ENCODE assay signal across 15 cellular contexts in genomic region chr18:26435415-26436095, GRCh38.
A peak's percentile ranks its signal among the peaks of the same experiment; 100 is the strongest.
DNase-seq lines count a peak whose midpoint lies in the region; ATAC-seq and TF ChIP-seq lines count a peak whose summit lies in the region.
"Had no signal": no experiment of that assay in that cellular context is flagged by ENCODE, and none has a peak within 500 bp of the region (broad histone marks: within the 10 kb centered on the region; RNA-seq: fewer than 3 reads in every experiment).

No MANE protein-coding gene starts in this region.

- H3K27me3 ChIP-seq in Panc1 (ENCODE audit: control insufficient read depth, insufficient read depth, low read length) = no peaks in the 10 kb centered on the region
- no peaks in the 10 kb centered on the region for H3K27me3 ChIP-seq in esophagus muscularis mucosa
- no peaks in the 10 kb centered on the region for H3K27me3 ChIP-seq in naive thymus-derived CD4-positive, alpha-beta T cell (ENCODE audit: control insufficient read depth in 2 of 2, insufficient read depth in 2 of 2, low read length in 2 of 2)

- no peaks in the 10 kb centered on the region for H3K36me3 ChIP-seq in Panc1 (ENCODE audit: control insufficient read depth, insufficient read depth, low read length)
- no peaks in the 10 kb centered on the region for H3K36me3 ChIP-seq in esophagus muscularis mucosa
- no peaks in the 10 kb centered on the region for H3K36me3 ChIP-seq in naive thymus-derived CD4-positive, alpha-beta T cell (ENCODE audit: control insufficient read depth in 2 of 3, insufficient read depth in 3 of 3, low read length in 3 of 3)

- no peaks in the 10 kb centered on the region for H3K9me3 ChIP-seq in Panc1 (ENCODE audit: control insufficient read depth, insufficient read depth, low read depth, low read length)
- no peaks in the 10 kb centered on the region for H3K9me3 ChIP-seq in esophagus muscularis mucosa
- no peaks in the 10 kb centered on the region for H3K9me3 ChIP-seq in naive thymus-derived CD4-positive, alpha-beta T cell (ENCODE audit: control insufficient read depth in 2 of 3, low read length in 3 of 3)

- no peaks in the 10 kb centered on the region for H3K27me3 Mint-ChIP-seq in Calu3 (ENCODE audit: unreplicated experiment)
- peaks cover 7% of the 10 kb centered on the region for H3K27me3 Mint-ChIP-seq in nephron progenitor cell (ENCODE audit: low read depth, poor library complexity)
- peaks cover 4 to 29% (median 12%) of the 10 kb centered on the region in 5 donors for H3K27me3 Mint-ChIP-seq in naive thymus-derived CD4-positive, alpha-beta T cell

- no peaks in the 10 kb centered on the region for H3K4me1 ChIP-seq in Panc1 (ENCODE audit: control insufficient read depth, insufficient read depth, low read length)
- H3K4me1 ChIP-seq in esophagus muscularis mucosa = peaks cover 0 to 3% (median 0%) of the 10 kb centered on the region in 4 donors
- H3K4me1 ChIP-seq in naive thymus-derived CD4-positive, alpha-beta T cell (ENCODE audit: control insufficient read depth in 2 of 2, insufficient read depth in 2 of 2, low read length in 2 of 2) = no peaks in the 10 kb centered on the region

- H3K4me1 Mint-ChIP-seq in Calu3 (ENCODE audit: low read depth, unreplicated experiment) (peaks cover 32% of the 10 kb centered on the region), nephron progenitor cell (peaks cover 27% of the 10 kb centered on the region)
- peaks cover 0 to 4% (median 0%) of the 10 kb centered on the region in 7 donors for H3K4me1 Mint-ChIP-seq in naive thymus-derived CD4-positive, alpha-beta T cell
- H3K4me1 Mint-ChIP-seq: CD4-positive, alpha-beta memory T cell had no signal

- H3K4me3 ChIP-seq in Panc1 (ENCODE audit: low read depth in 2 of 2, low read length in 2 of 2) (no peak overlapping the region), esophagus muscularis mucosa (no peak overlapping the region)
- H3K4me3 ChIP-seq in naive thymus-derived CD4-positive, alpha-beta T cell (ENCODE audit: low read length) = no peak overlapping the region

- CTCF ChIA-PET in Calu3 (lab: Charles Lee) = interaction anchor here (1.0 to 1.3 kb wide), 2 partner anchors 30 to 45 kb away, joined by 4 to 5 read pairs; no protein-coding TSS in a partner anchor
- CTCF ChIA-PET in Panc1 (lab: Charles Lee) = no interaction called here
- CTCF ChIA-PET in naive thymus-derived CD4-positive, alpha-beta T cell (lab: Charles Lee) = no interaction called here

- DNase-seq in Calu3 = no peak
- DNase-seq in Panc1 (ENCODE audit: low read depth, low spot score) = no peak
- DNase-seq in esophagus muscularis mucosa (ENCODE audit: extremely low spot score) = peak; percentile 75
- no peak for DNase-seq in nephron progenitor cell
- no peak for DNase-seq in left lobe of liver (ENCODE audit: low spot score)
- no peak for DNase-seq in naive thymus-derived CD4-positive, alpha-beta T cell
- DNase-seq: CD4-positive, alpha-beta memory T cell; MM.1S; NCI-H1930; NCI-H2171; NCI-H446 treated with DMSO at 0.1 percent for 48 hours; NCI-H748 treated with DMSO at 0.1 percent for 48 hours had no signal

- in situ Hi-C loops in Panc1 (cut with HindIII; ENCODE audit: low pct_unique_long_range_greater_than_20kb, low sequenced_read_pairs) = no loop called here

- no peak for TF ChIP-seq POLR2A in esophagus muscularis mucosa (IDR thresholded peaks at IDR 0.05; ENCODE audit: low read depth)

- H3K27ac ChIP-seq in Panc1 (ENCODE audit: low read length) (peak overlapping the region; percentile 7; the same call in 1 of the 2 replicates), esophagus muscularis mucosa (replicated peaks in 1 of 4) (no peak overlapping the region)
- no peak overlapping the region for H3K27ac ChIP-seq in naive thymus-derived CD4-positive, alpha-beta T cell (ENCODE audit: low read depth, low read length)
- H3K27ac ChIP-seq: KMS-11 had no signal

- 89% methylated on average over 8 of the region's 8 CpGs for WGBS in esophagus muscularis mucosa

- intact Hi-C loops in Calu3 (cut with micrococcal nuclease; ENCODE audit: unreplicated experiment) = loop anchor here (2.0 kb wide), 1 partner anchor 45 kb away; no protein-coding TSS in a partner anchor
- intact Hi-C loops in Panc1 (cut with micrococcal nuclease; ENCODE audit: unreplicated experiment) = no loop called here
- intact Hi-C loops in esophagus muscularis mucosa (cut with DNase I) = no loop called here
- intact Hi-C loops in naive thymus-derived CD4-positive, alpha-beta T cell (cut with micrococcal nuclease) = no loop called here

- TF ChIP-seq CTCF in Calu3 (IDR thresholded peaks at IDR 0.05; ENCODE audit: unreplicated experiment) (no peak), Panc1 (IDR thresholded peaks at IDR 0.05) (no peak), esophagus muscularis mucosa (IDR thresholded peaks at IDR 0.05) (no peak), nephron progenitor cell (IDR thresholded peaks at IDR 0.05) (no peak)

- POLR2A ChIA-PET in Panc1 (lab: Charles Lee) = no interaction called here
- POLR2A ChIA-PET in naive thymus-derived CD4-positive, alpha-beta T cell (lab: Charles Lee) = no interaction called here

- ATAC-seq in Panc1 (no peak), left lobe of liver (no peak), GM18868 (IDR thresholded peaks at IDR 0.05; ENCODE audit: unreplicated experiment) (no peak)
- ATAC-seq in naive thymus-derived CD4-positive, alpha-beta T cell = no peak

- H3K27ac Mint-ChIP-seq in Calu3 (ENCODE audit: unreplicated experiment) (peak overlapping the region; percentile 77), nephron progenitor cell (peak overlapping the region; percentile 23)
- no peak overlapping the region for H3K27ac Mint-ChIP-seq in naive thymus-derived CD4-positive, alpha-beta T cell
- H3K27ac Mint-ChIP-seq: B cell had no signal

- no peak for TF ChIP-seq EP300 in esophagus muscularis mucosa (IDR thresholded peaks at IDR 0.05)

- H3K4me3 Mint-ChIP-seq in Calu3 (ENCODE audit: low read depth, unreplicated experiment) (peak overlapping the region; percentile 3), nephron progenitor cell (no peak overlapping the region)
- H3K4me3 Mint-ChIP-seq in naive thymus-derived CD4-positive, alpha-beta T cell = no peak overlapping the region
- H3K4me3 Mint-ChIP-seq: B cell; CD4-positive, alpha-beta memory T cell had no signal

- BruUV-seq in Calu3 (replicated peaks; lab: Mats Ljungman, UMichigan) (no TSS peak), Panc1 (replicated peaks; lab: Mats Ljungman, UMichigan) (no TSS peak)

- H3K9me3 Mint-ChIP-seq in Calu3 (ENCODE audit: low read depth, unreplicated experiment) = no peaks in the 10 kb centered on the region
- H3K9me3 Mint-ChIP-seq in nephron progenitor cell = no peaks in the 10 kb centered on the region
- peaks cover 0 to 6% (median 0%) of the 10 kb centered on the region in 11 donors for H3K9me3 Mint-ChIP-seq in naive thymus-derived CD4-positive, alpha-beta T cell

- H3K36me3 Mint-ChIP-seq in Calu3 (ENCODE audit: insufficient read depth, unreplicated experiment) (peaks cover 6% of the 10 kb centered on the region), nephron progenitor cell (ENCODE audit: low read depth) (no peaks in the 10 kb centered on the region)
- no peaks in the 10 kb centered on the region for H3K36me3 Mint-ChIP-seq in naive thymus-derived CD4-positive, alpha-beta T cell
- H3K36me3 Mint-ChIP-seq: CD4-positive, alpha-beta memory T cell had no signal

Comparison
In these comparisons a context has a peak if more than half of its experiments do, and no peak if none do; other contexts are left out.
1. H3K27ac Mint-ChIP-seq: peak in Calu3 (single experiment) and nephron progenitor cell (single experiment); none in naive thymus-derived CD4-positive, alpha-beta T cell (0 of 9).